In genomic region chr5:141521244-141521781, GRCh38 we compare ENCODE assay signal across 1 cellular context.
TF ChIP-seq lines count a peak whose summit lies in the region.

No MANE protein-coding gene starts in this region.

TF ChIP-seq in K562, 482 proteins besides CTCF, POLR2A, EP300 and RAD21 (continued from another document and continues in another):
- TF ChIP-seq ZHX1 (conservative IDR thresholded peaks at IDR 0.05; ENCODE audit: low read length) (no peak), ZNF282 (CRISPR knock-in tag; IDR thresholded peaks at IDR 0.05) (no peak), ZNF431 (CRISPR knock-in tag; IDR thresholded peaks at IDR 0.05) (no peak), PCBP2 (IDR thresholded peaks at IDR 0.05; ENCODE audit: low read depth, low read length, poor library complexity, severe bottlenecking) (no peak), CEBPB (tag; IDR thresholded peaks at IDR 0.05) (no peak), KDM2B (CRISPR knock-in tag; IDR thresholded peaks at IDR 0.05) (no peak), KDM5B (IDR thresholded peaks at IDR 0.05; ENCODE audit: insufficient replicate concordance, low read depth, low read length) (no peak), MCM5 (IDR thresholded peaks at IDR 0.05; ENCODE audit: low read depth) (no peak), EGR1 (conservative IDR thresholded peaks at IDR 0.05) (no peak), MAZ (CRISPR knock-in tag; conservative IDR thresholded peaks at IDR 0.05 in 1 of 2, IDR thresholded peaks at IDR 0.05 in 1 of 2) (no peak), HOMEZ (CRISPR knock-in tag; IDR thresholded peaks at IDR 0.05) (no peak), ZNF121 (CRISPR knock-in tag; conservative IDR thresholded peaks at IDR 0.05) (no peak), ZNF316 (IDR thresholded peaks at IDR 0.05) (no peak), ETV1 (tag; conservative IDR thresholded peaks at IDR 0.05; ENCODE audit: low read depth) (no peak), ARID1B (IDR thresholded peaks at IDR 0.05) (peak; percentile 84), ZKSCAN8 (CRISPR knock-in tag; IDR thresholded peaks at IDR 0.05) (peak; percentile 87), USF2 (CRISPR knock-in tag; IDR thresholded peaks at IDR 0.05) (no peak), NCOA1 (IDR thresholded peaks at IDR 0.05; ENCODE audit: low read depth) (no peak), SREBF2 (CRISPR knock-in tag; IDR thresholded peaks at IDR 0.05) (no peak), ZBTB34 (CRISPR knock-in tag; IDR thresholded peaks at IDR 0.05) (no peak), KAT7 (CRISPR knock-in tag; IDR thresholded peaks at IDR 0.05; ENCODE audit: borderline replicate concordance) (no peak), SETDB1 (IDR thresholded peaks at IDR 0.05; ENCODE audit: low read length) (no peak), ZNF695 (CRISPR knock-in tag; IDR thresholded peaks at IDR 0.05) (no peak), ZBTB33 (CRISPR knock-in tag; IDR thresholded peaks at IDR 0.05) (no peak), POLR3A (IDR thresholded peaks at IDR 0.05; ENCODE audit: borderline replicate concordance, extremely low read depth, insufficient read depth, insufficient read length) (no peak), NR4A1 (CRISPR knock-in tag; IDR thresholded peaks at IDR 0.05) (no peak), NR4A1 (tag; IDR thresholded peaks at IDR 0.05) (no peak), ZNF740 (CRISPR knock-in tag; IDR thresholded peaks at IDR 0.05) (no peak), ZNF740 (tag; IDR thresholded peaks at IDR 0.05) (no peak), L3MBTL2 (IDR thresholded peaks at IDR 0.05) (peak; percentile 66), TCFL5 (CRISPR knock-in tag; conservative IDR thresholded peaks at IDR 0.05) (no peak), ZNF23 (CRISPR knock-in tag; IDR thresholded peaks at IDR 0.05) (no peak), ZNF57 (CRISPR knock-in tag; IDR thresholded peaks at IDR 0.05) (no peak), NFYB (IDR thresholded peaks at IDR 0.05; ENCODE audit: extremely low read depth, insufficient read length) (no peak), YBX1 (IDR thresholded peaks at IDR 0.05) (no peak), FOXM1 (IDR thresholded peaks at IDR 0.05; ENCODE audit: low read depth) (no peak), FOXM1 (CRISPR knock-in tag; IDR thresholded peaks at IDR 0.05; ENCODE audit: low read depth) (no peak), STAT5A (IDR thresholded peaks at IDR 0.05; ENCODE audit: borderline replicate concordance, low read length) (no peak), MYNN (IDR thresholded peaks at IDR 0.05) (no peak), MYNN (CRISPR knock-in tag; IDR thresholded peaks at IDR 0.05) (no peak), HEY1 (CRISPR knock-in tag; IDR thresholded peaks at IDR 0.05; ENCODE audit: borderline replicate concordance) (no peak), ZNF263 (CRISPR knock-in tag; IDR thresholded peaks at IDR 0.05; ENCODE audit: borderline replicate concordance) (no peak), GTF2E2 (tag; IDR thresholded peaks at IDR 0.05) (no peak), SIN3A (IDR thresholded peaks at IDR 0.05; ENCODE audit: borderline replicate concordance in 2 of 2, control insufficient read depth in 1 of 2, low read depth in 2 of 2, low read length in 2 of 2) (no peak), DMBX1 (CRISPR knock-in tag; IDR thresholded peaks at IDR 0.05; ENCODE audit: borderline replicate concordance) (no peak), ZSCAN29 (IDR thresholded peaks at IDR 0.05) (no peak), POLR2G (IDR thresholded peaks at IDR 0.05; ENCODE audit: low read depth, low read length) (no peak), CUX1 (CRISPR knock-in tag; IDR thresholded peaks at IDR 0.05) (no peak), ZKSCAN1 (IDR thresholded peaks at IDR 0.05; ENCODE audit: low read depth, low read length) (no peak), ATF2 (CRISPR knock-in tag; IDR thresholded peaks at IDR 0.05) (no peak), ZNF134 (CRISPR knock-in tag; conservative IDR thresholded peaks at IDR 0.05) (no peak), KLF6 (CRISPR knock-in tag; IDR thresholded peaks at IDR 0.05; ENCODE audit: borderline replicate concordance) (no peak), POLR3G (IDR thresholded peaks at IDR 0.05; ENCODE audit: extremely low read depth, insufficient read length, insufficient replicate concordance) (no peak), ZNF212 (CRISPR knock-in tag; IDR thresholded peaks at IDR 0.05) (no peak), PREB (CRISPR knock-in tag; IDR thresholded peaks at IDR 0.05) (no peak), MCM3 (IDR thresholded peaks at IDR 0.05) (no peak), SMARCE1 (IDR thresholded peaks at IDR 0.05) (peak; percentile 85), GTF2F1 (IDR thresholded peaks at IDR 0.05; ENCODE audit: low read depth, low read length) (no peak), FOXJ2 (tag; IDR thresholded peaks at IDR 0.05) (no peak), ZNF584 (CRISPR knock-in tag; IDR thresholded peaks at IDR 0.05; ENCODE audit: low read depth) (no peak), GABPA (tag; conservative IDR thresholded peaks at IDR 0.05; ENCODE audit: low read depth) (no peak), TBP (optimal IDR thresholded peaks at IDR 0.05; ENCODE audit: low read depth, low read length) (no peak), XRCC5 (IDR thresholded peaks at IDR 0.05; ENCODE audit: low read depth, low read length) (no peak)
